22 cellular contexts compared by ENCODE assay signal in the genomic region with DNA sequence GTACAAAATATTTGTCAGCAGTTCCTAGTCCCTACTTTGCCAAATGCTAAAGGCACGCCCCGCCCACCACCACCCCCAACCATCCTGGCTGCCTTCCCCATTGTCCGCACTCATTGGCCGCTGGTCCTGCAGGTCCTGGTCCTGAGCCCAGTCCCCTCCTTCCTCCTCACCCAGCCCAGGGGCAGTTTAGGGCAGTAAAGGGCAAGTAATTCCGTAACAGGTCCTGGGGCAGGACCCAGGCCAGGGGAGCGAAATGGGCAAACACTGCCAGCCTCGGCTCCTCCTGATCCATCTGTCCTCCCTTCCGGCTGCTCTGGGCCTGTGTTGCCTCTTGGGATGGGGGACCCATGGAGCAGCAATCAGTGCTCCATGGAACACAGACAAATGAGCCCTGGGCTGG.
"Had no signal": no experiment of that assay in that cellular context is flagged by ENCODE, and none has a peak within 500 bp of the region (broad histone marks: within the 10 kb centered on the region; RNA-seq: fewer than 3 reads in every experiment).

No MANE protein-coding gene starts in this region.

- H3K9me3 ChIP-seq: ascending aorta, esophagus squamous epithelium, thyroid gland had no signal

- H3K4me3 Mint-ChIP-seq: activated naive CD4-positive, alpha-beta T cell treated with anti-CD3 and anti-CD28 coated beads, Interleukin-2, amount 50 U/mL, for 24 hours; mesothelial cell of epicardium; nephron had no signal

- H3K27ac ChIP-seq: ascending aorta, thyroid gland, VCaP had no signal

- H3K27ac Mint-ChIP-seq: activated naive CD4-positive, alpha-beta T cell treated with anti-CD3 and anti-CD28 coated beads, Interleukin-2, amount 50 U/mL, for 24 hours; mesothelial cell of epicardium; nephron had no signal

- H3K27me3 ChIP-seq: ascending aorta, esophagus squamous epithelium, thyroid gland had no signal

- H3K27me3 Mint-ChIP-seq: activated naive CD4-positive, alpha-beta T cell treated with anti-CD3 and anti-CD28 coated beads, Interleukin-2, amount 50 U/mL, for 24 hours had no signal

- DNase-seq: activated CD4-positive, alpha-beta T cell treated with anti-CD3 and anti-CD28 coated beads for 1 hour; activated CD8-positive, alpha-beta memory T cell treated with anti-CD3 and anti-CD28 coated beads for 24 hours; activated CD8-positive, alpha-beta memory T cell treated with anti-CD3 and anti-CD28 coated beads, Interleukin-2, amount 50 U/mL, for 48 hours; activated gamma-delta T cell; activated T-cell treated with anti-CD3 and anti-CD28 coated beads, Interleukin-2, amount 50 U/mL, for 48 hours; dermis blood vessel endothelial cell; effector memory CD4-positive, alpha-beta T cell; esophagus squamous epithelium; islet precursor cell; left colon; occipital lobe; posterior cingulate gyrus; retina; stimulated activated CD4-positive, alpha-beta T cell treated with anti-CD3 and anti-CD28 coated beads, Interleukin-2, amount 100 ng/mL, for 24 hours; stimulated activated naive CD4-positive, alpha-beta T cell treated with Interleukin-2 at 50 U/mL for 16 hours; thyroid gland had no signal

- H3K4me1 ChIP-seq: ascending aorta, thyroid gland had no signal

- H3K36me3 ChIP-seq: ascending aorta, thyroid gland had no signal

- H3K4me3 ChIP-seq: ascending aorta, esophagus squamous epithelium, lung, thyroid gland had no signal

- H3K9me3 Mint-ChIP-seq: activated naive CD4-positive, alpha-beta T cell treated with anti-CD3 and anti-CD28 coated beads, Interleukin-2, amount 50 U/mL, for 24 hours had no signal
